In genomic region chr4:38562751-38563198, GRCh38 we compare ENCODE assay signal across 10 cellular contexts.
A peak's percentile ranks its signal among the peaks of the same experiment; 100 is the strongest.
DNase-seq lines count a peak whose midpoint lies in the region; ATAC-seq lines count a peak whose summit lies in the region.
"Had no signal": no experiment of that assay in that cellular context is flagged by ENCODE, and none has a peak within 500 bp of the region (broad histone marks: within the 10 kb centered on the region; RNA-seq: fewer than 3 reads in every experiment).

No MANE protein-coding gene starts in this region.

- H3K36me3 ChIP-seq in MG63, result no peaks in the 10 kb centered on the region
- H3K36me3 ChIP-seq: prostate gland had no signal

- H3K27me3 ChIP-seq in MG63, result no peaks in the 10 kb centered on the region

- ATAC-seq in esophagus mucosa, result peak; percentile 89
- no peak for ATAC-seq in GM21515 (IDR thresholded peaks at IDR 0.05; ENCODE audit: unreplicated experiment)
- ATAC-seq in HG03521 (IDR thresholded peaks at IDR 0.05; ENCODE audit: unreplicated experiment), result no peak
- no peak for ATAC-seq in HG03571 (IDR thresholded peaks at IDR 0.05; ENCODE audit: unreplicated experiment)

- DNase-seq in CD1c-positive myeloid dendritic cell (ENCODE audit: extremely low spot score), result peak; percentile 30
- DNase-seq in MG63, result peak; percentile 18
- peak; percentile 24 for DNase-seq in mucosa of gallbladder (ENCODE audit: low spot score)
- DNase-seq in NCI-H146 (lab: John Stamatoyannopoulos, UW), result no peak
- DNase-seq: foreskin fibroblast had no signal

- no peak overlapping the region for H3K4me3 ChIP-seq in MG63
- H3K4me3 ChIP-seq: prostate gland had no signal

- H3K9me3 ChIP-seq in MG63, result no peaks in the 10 kb centered on the region
- H3K9me3 ChIP-seq: prostate gland had no signal
